ENCODE assay signal across 11 cellular contexts in the genomic region with DNA sequence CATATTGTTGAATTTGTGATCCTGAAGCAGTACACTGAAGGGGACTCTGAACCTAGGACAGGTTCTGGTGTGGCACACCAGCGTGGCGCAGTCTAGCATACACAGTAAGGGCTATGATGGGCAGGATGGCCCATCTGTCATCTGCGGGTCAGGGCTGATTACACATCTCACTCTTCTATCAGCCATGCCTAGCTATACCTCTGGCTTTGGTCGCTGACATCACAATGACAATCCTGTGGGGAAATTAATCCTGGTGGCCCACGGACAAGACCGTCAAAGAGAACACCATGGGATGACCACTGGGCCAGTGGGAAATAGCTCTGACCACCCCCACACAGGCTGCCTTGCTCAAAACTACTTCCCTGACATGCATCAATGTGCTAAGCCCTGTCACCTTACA. TPM values are rescaled to one million over a fixed set of nuclear protein-coding genes. Genes with fewer than 3 reads are reported as not detected.
DNase-seq lines count a peak whose midpoint lies in the region; ATAC-seq, FAIRE-seq and TF ChIP-seq lines count a peak whose summit lies in the region.
"Had no signal": no experiment of that assay in that cellular context is flagged by ENCODE, and none has a peak within 500 bp of the region (broad histone marks: within the 10 kb centered on the region; RNA-seq: fewer than 3 reads in every experiment).

No MANE protein-coding gene starts in this region.

- no peak overlapping the region for H3K27ac ChIP-seq in HL-60 (replicated peaks)
- H3K27ac ChIP-seq: hepatocyte, stomach had no signal

- DNase-seq in Calu3 (no peak), HL-60 (ENCODE audit: low read depth in 1 of 2, low spot score in 1 of 2) (peak in 1 of 2 experiments; percentile 14), activated gamma-delta T cell (lab: John Stamatoyannopoulos, UW) (no peak), RCC 7860 (ENCODE audit: low spot score) (no peak)
- DNase-seq in activated CD8-positive, alpha-beta T cell treated with anti-CD3 and anti-CD28 coated beads for 36 hours = no peak
- no peak for DNase-seq in natural killer cell treated with Interleukin-12 subunit alpha and Interleukin-12 subunit beta and Interleukin-15 and Interleukin-18, amount 100 ng/mL, for 72 hours (ENCODE audit: low spot score)
- DNase-seq: activated CD4-positive, alpha-beta T cell treated with anti-CD3 and anti-CD28 coated beads, Interleukin-2, amount 50 U/mL, for 48 hours; DMS 273 treated with DMSO at 0.1 percent for 48 hours; stomach had no signal

- H3K4me1 Mint-ChIP-seq in Calu3 (ENCODE audit: low read depth, unreplicated experiment) = peaks cover 50% of the 10 kb centered on the region
- H3K4me1 Mint-ChIP-seq in activated CD8-positive, alpha-beta T cell treated with anti-CD3 and anti-CD28 coated beads for 36 hours (ENCODE audit: low read depth) = peaks cover 55% of the 10 kb centered on the region
- H3K4me1 Mint-ChIP-seq in natural killer cell treated with Interleukin-12 subunit alpha and Interleukin-12 subunit beta and Interleukin-15 and Interleukin-18, amount 100 ng/mL, for 72 hours (ENCODE audit: low read depth in 2 of 2) = peaks cover 41 to 42% of the 10 kb centered on the region in 2 donors

- ATAC-seq in activated CD8-positive, alpha-beta T cell treated with anti-CD3 and anti-CD28 coated beads for 36 hours = no peak
- no peak for ATAC-seq in natural killer cell treated with Interleukin-12 subunit alpha and Interleukin-12 subunit beta and Interleukin-15 and Interleukin-18, amount 100 ng/mL, for 72 hours
- ATAC-seq in GM18517 (IDR thresholded peaks at IDR 0.05; ENCODE audit: unreplicated experiment) = no peak

- no peaks in the 10 kb centered on the region for H3K9me3 Mint-ChIP-seq in Calu3 (ENCODE audit: low read depth, unreplicated experiment)
- no peaks in the 10 kb centered on the region for H3K9me3 Mint-ChIP-seq in activated CD8-positive, alpha-beta T cell treated with anti-CD3 and anti-CD28 coated beads for 36 hours
- no peaks in the 10 kb centered on the region for H3K9me3 Mint-ChIP-seq in natural killer cell treated with Interleukin-12 subunit alpha and Interleukin-12 subunit beta and Interleukin-15 and Interleukin-18, amount 100 ng/mL, for 72 hours

- H3K27ac Mint-ChIP-seq in Calu3 (ENCODE audit: unreplicated experiment) = no peak overlapping the region
- peak overlapping the region; percentile 98 for H3K27ac Mint-ChIP-seq in activated CD8-positive, alpha-beta T cell treated with anti-CD3 and anti-CD28 coated beads for 36 hours
- H3K27ac Mint-ChIP-seq in natural killer cell treated with Interleukin-12 subunit alpha and Interleukin-12 subunit beta and Interleukin-15 and Interleukin-18, amount 100 ng/mL, for 72 hours = peak overlapping the region in 1 of 2 donors; percentile 47

- H3K4me3 ChIP-seq in HL-60 (replicated peaks; ENCODE audit: insufficient read depth, low read length) = peak overlapping the region; percentile 87
- H3K4me3 ChIP-seq: hepatocyte had no signal

- no peaks in the 10 kb centered on the region for H3K27me3 ChIP-seq in HL-60 (ENCODE audit: insufficient read depth, poor library complexity, severe bottlenecking)
- H3K27me3 ChIP-seq: hepatocyte, stomach had no signal

- intact Hi-C loops in Calu3 (cut with micrococcal nuclease; ENCODE audit: unreplicated experiment) = no loop called here
- intact Hi-C loops in activated CD8-positive, alpha-beta T cell treated with anti-CD3 and anti-CD28 coated beads for 36 hours (cut with micrococcal nuclease) = no loop called here

- POLR2A ChIA-PET in activated CD8-positive, alpha-beta T cell treated with anti-CD3 and anti-CD28 coated beads for 36 hours (lab: Charles Lee) = interaction anchor here (1.0 to 12.3 kb wide), 5 partner anchors 9 to 45 kb away, joined by 3 to 279 read pairs (median 47); a partner anchor contains a TSS

- no TSS peak for BruUV-seq in Calu3 (replicated peaks; lab: Mats Ljungman, UMichigan)

- H3K27me3 Mint-ChIP-seq in Calu3 (ENCODE audit: unreplicated experiment) = no peaks in the 10 kb centered on the region
- no peaks in the 10 kb centered on the region for H3K27me3 Mint-ChIP-seq in activated CD8-positive, alpha-beta T cell treated with anti-CD3 and anti-CD28 coated beads for 36 hours
- H3K27me3 Mint-ChIP-seq in natural killer cell treated with Interleukin-12 subunit alpha and Interleukin-12 subunit beta and Interleukin-15 and Interleukin-18, amount 100 ng/mL, for 72 hours = no peaks in the 10 kb centered on the region

- CTCF ChIA-PET in Calu3 (lab: Charles Lee) = interaction anchor here (0.6 to 1.8 kb wide), 2 partner anchors 40 to 58 kb away, joined by 3 to 5 read pairs; a partner anchor contains a TSS
- CTCF ChIA-PET in activated CD8-positive, alpha-beta T cell treated with anti-CD3 and anti-CD28 coated beads for 36 hours (lab: Charles Lee) = interaction anchor here (4.5 kb wide), 1 partner anchor 14 kb away, joined by 101 read pairs; no protein-coding TSS in a partner anchor

- peaks cover 80% of the 10 kb centered on the region for H3K36me3 Mint-ChIP-seq in Calu3 (ENCODE audit: insufficient read depth, unreplicated experiment)
- H3K36me3 Mint-ChIP-seq in activated CD8-positive, alpha-beta T cell treated with anti-CD3 and anti-CD28 coated beads for 36 hours (ENCODE audit: low read depth) = peaks cover 73% of the 10 kb centered on the region
- peaks cover 28% of the 10 kb centered on the region for H3K36me3 Mint-ChIP-seq in natural killer cell treated with Interleukin-12 subunit alpha and Interleukin-12 subunit beta and Interleukin-15 and Interleukin-18, amount 100 ng/mL, for 72 hours

- TF ChIP-seq CTCF in Calu3 (IDR thresholded peaks at IDR 0.05; ENCODE audit: unreplicated experiment) = no peak
- TF ChIP-seq CTCF in HL-60 (IDR thresholded peaks at IDR 0.05; ENCODE audit: insufficient read depth, low read length) = no peak
- no peak for TF ChIP-seq CTCF in activated CD8-positive, alpha-beta T cell treated with anti-CD3 and anti-CD28 coated beads for 36 hours (IDR thresholded peaks at IDR 0.05)

- H3K4me3 Mint-ChIP-seq in Calu3 (ENCODE audit: low read depth, unreplicated experiment) = peak overlapping the region; percentile 88
- H3K4me3 Mint-ChIP-seq in activated CD8-positive, alpha-beta T cell treated with anti-CD3 and anti-CD28 coated beads for 36 hours = peak overlapping the region; percentile 96
- H3K4me3 Mint-ChIP-seq in natural killer cell treated with Interleukin-12 subunit alpha and Interleukin-12 subunit beta and Interleukin-15 and Interleukin-18, amount 100 ng/mL, for 72 hours = peak overlapping the region; percentile 95

- FAIRE-seq in RCC 7860 (lab: Jason Lieb, UNC) = no peak

RNA-seq across cellular contexts. Expression of a gene that starts 2.8 kb away (rescaled TPM):
- total RNA-seq in Calu3 (2022) = 111 and 114 TPM in 2 replicates
- total RNA-seq in activated CD8-positive, alpha-beta T cell treated with anti-CD3 and anti-CD28 coated beads for 36 hours = 100 to 1,000 TPM; 154 to 159 TPM
- total RNA-seq in natural killer cell treated with Interleukin-12 subunit alpha and Interleukin-12 subunit beta and Interleukin-15 and Interleukin-18, amount 100 ng/mL, for 72 hours = 100 to 1,000 TPM in 1 of 2 donors, 10 to 100 TPM in 1; 71.4 to 182 TPM

RNA-seq across cellular contexts. Expression of a gene that starts 40.4 kb away (rescaled TPM):
- total RNA-seq in Calu3 (2022) = 59.8 and 62.5 TPM in 2 replicates
- 10 to 100 TPM; 19.8 to 21.3 TPM for total RNA-seq in activated CD8-positive, alpha-beta T cell treated with anti-CD3 and anti-CD28 coated beads for 36 hours
- 10 to 100 TPM; 37.7 to 41.4 TPM for total RNA-seq in natural killer cell treated with Interleukin-12 subunit alpha and Interleukin-12 subunit beta and Interleukin-15 and Interleukin-18, amount 100 ng/mL, for 72 hours
